In genomic region chr16:13067648-13068047, GRCh38 we compare ENCODE assay signal across 24 cellular contexts.
DNase-seq lines count a peak whose midpoint lies in the region; ATAC-seq, FAIRE-seq and TF ChIP-seq lines count a peak whose summit lies in the region.
"Had no signal": no experiment of that assay in that cellular context is flagged by ENCODE, and none has a peak within 500 bp of the region (broad histone marks: within the 10 kb centered on the region; RNA-seq: fewer than 3 reads in every experiment).

No MANE protein-coding gene starts in this region.

- TF ChIP-seq POLR2A in H1 (IDR thresholded peaks at IDR 0.05; ENCODE audit: control extremely low read depth in 1 of 2, low read depth in 2 of 2, low read length in 2 of 2): no peak

- H3K9me3 Mint-ChIP-seq in WTC11: peaks cover 10% of the 10 kb centered on the region
- H3K9me3 Mint-ChIP-seq in stimulated activated memory B cell treated with anti-CD40 and anti-IgM and Interleukin-4, amounts not matched to agents 10 μg/mL and 1 μg/mL and 100 μg/mL, for 72 hours: peaks cover 7% of the 10 kb centered on the region
- H3K9me3 Mint-ChIP-seq in GM23338: peaks cover 5% of the 10 kb centered on the region; the same call in 1 of the 3 replicates
- H3K9me3 Mint-ChIP-seq: CD4-positive, alpha-beta T cell had no signal

- H3K56ac ChIP-seq in H1 (replicated peaks; ENCODE audit: insufficient read length, low read depth, low read length): no peak overlapping the region

- no peak overlapping the region for H3K27ac ChIP-seq in H1 (ENCODE audit: low read depth, low read length)
- H3K27ac ChIP-seq in GM23338 (ENCODE audit: low read depth): no peak overlapping the region
- H3K27ac ChIP-seq: A549; BLaER1 treated with 17β-estradiol and CSF1 and Interleukin-3, amounts not matched to agents 10 nM and 100 nM had no signal

- no peak overlapping the region for H2BK12ac ChIP-seq in H1 (ENCODE audit: low read depth, low read length)

- H3K4me2 ChIP-seq in H1 (ENCODE audit: insufficient read depth in 1 of 2, low read depth in 2 of 2, low read length in 2 of 2) (no peak overlapping the region), GM23338 (no peak overlapping the region)
- H3K4me2 ChIP-seq: A549; BLaER1 treated with 17β-estradiol and CSF1 and Interleukin-3, amounts not matched to agents 10 nM and 100 nM had no signal

- DNase-seq in WTC11 (ENCODE audit: low spot score) (no peak), H1 (ENCODE audit: low read depth in 1 of 2, low spot score in 2 of 2) (no peak), kidney tubule cell (ENCODE audit: low spot score) (peak; percentile 7), foreskin fibroblast (no peak), GM23338 (ENCODE audit: low spot score) (no peak)
- DNase-seq: 8988T; ACHN; AML-193; BE2C; Calu3; CD4-positive, alpha-beta T cell; COR-L47; DMS53; DND-41; GOT3; H7 had no signal

- H3K27ac Mint-ChIP-seq in WTC11 (peak overlapping the region; percentile 35; the same call in 1 of the 2 replicates), GM23338 (no peak overlapping the region)
- H3K27ac Mint-ChIP-seq in stimulated activated memory B cell treated with anti-CD40 and anti-IgM and Interleukin-4, amounts not matched to agents 10 μg/mL and 1 μg/mL and 100 μg/mL, for 72 hours: no peak overlapping the region
- H3K27ac Mint-ChIP-seq: CD14-positive monocyte; CD4-positive, alpha-beta T cell had no signal

- no peak overlapping the region for H3K18ac ChIP-seq in H1 (ENCODE audit: extremely low read depth, low read length)

- peaks cover 0 to 3% of the 10 kb centered on the region in 2 experiments; a peak in 2 of 4 replicates for H3K9me3 ChIP-seq in H1 (ENCODE audit: insufficient read depth in 2 of 2, low read depth in 1 of 2, low read length in 1 of 2)
- H3K9me3 ChIP-seq: A549; BE2C; BLaER1 treated with 17β-estradiol and CSF1 and Interleukin-3, amounts not matched to agents 10 nM and 100 nM had no signal

- 93% methylated on average over 7 of the region's 7 CpGs; no CpG with 5 or more reads in 1 of the 2 experiments for WGBS in H1 (ENCODE audit: extremely low coverage in 1 of 2, insufficient coverage in 1 of 2, insufficient read length in 1 of 2, insufficient replicate concordance in 2 of 2, low coverage in 1 of 2, low lambda C conversion rate in 2 of 2, missing lambda C conversion rate in 1 of 2), 2 experiments

- H4K20me1 ChIP-seq in H1 (replicated peaks in 1 of 2; ENCODE audit: control insufficient read depth in 1 of 2, insufficient read depth in 2 of 2, low read length in 2 of 2): peaks cover 0 to 12% of the 10 kb centered on the region in 2 experiments
- no peaks in the 10 kb centered on the region for H4K20me1 ChIP-seq in GM23338 (replicated peaks; ENCODE audit: insufficient read depth)
- H4K20me1 ChIP-seq: BLaER1 treated with 17β-estradiol and CSF1 and Interleukin-3, amounts not matched to agents 10 nM and 100 nM had no signal

- no peak overlapping the region for H3K4me3 ChIP-seq in H1 (ENCODE audit: extremely low read depth in 1 of 4, insufficient read depth in 2 of 4, low read depth in 3 of 4, low read length in 4 of 4)
- no peak overlapping the region for H3K4me3 ChIP-seq in foreskin fibroblast (ENCODE audit: low read depth in 1 of 2, low read length in 2 of 2)
- no peak overlapping the region for H3K4me3 ChIP-seq in GM23338
- H3K4me3 ChIP-seq: A549; BLaER1 treated with 17β-estradiol and CSF1 and Interleukin-3, amounts not matched to agents 10 nM and 100 nM had no signal

- H3K14ac ChIP-seq in H1 (ENCODE audit: insufficient read length): no peak overlapping the region

- no peak overlapping the region for H2BK5ac ChIP-seq in H1 (ENCODE audit: low read depth, low read length)

- peaks cover 17% of the 10 kb centered on the region for H3F3A ChIP-seq in GM23338 (replicated peaks; ENCODE audit: low read depth)

- H3K9me2 ChIP-seq in GM23338 (ENCODE audit: insufficient read depth): peaks cover 9% of the 10 kb centered on the region; the same call in 1 of the 2 replicates

- H3K23ac ChIP-seq in H1 (ENCODE audit: insufficient read length): no peak overlapping the region

- H3K4me1 Mint-ChIP-seq in WTC11 (peaks cover 31% of the 10 kb centered on the region), GM23338 (peaks cover 27% of the 10 kb centered on the region)
- no peaks in the 10 kb centered on the region for H3K4me1 Mint-ChIP-seq in stimulated activated memory B cell treated with anti-CD40 and anti-IgM and Interleukin-4, amounts not matched to agents 10 μg/mL and 1 μg/mL and 100 μg/mL, for 72 hours
- H3K4me1 Mint-ChIP-seq: CD14-positive monocyte had no signal

- CTCF ChIA-PET in WTC11 (lab: Charles Lee) (no interaction called here), H1 (lab: Charles Lee; ENCODE audit: partially characterized antibody) (interaction anchor here (0.8 to 1.4 kb wide), 3 partner anchors 12 to 159 kb away, joined by 3 to 5 read pairs (median 5); no protein-coding TSS in a partner anchor)

- H3K27me3 ChIP-seq in H1 (replicated peaks in 1 of 4; ENCODE audit: control insufficient read depth in 3 of 4, extremely low read depth in 1 of 4, insufficient read depth in 3 of 4, low read length in 3 of 4): no peaks in the 10 kb centered on the region
- H3K27me3 ChIP-seq in GM23338 (ENCODE audit: insufficient read depth): no peaks in the 10 kb centered on the region
- H3K27me3 ChIP-seq: BE2C; BLaER1 treated with 17β-estradiol and CSF1 and Interleukin-3, amounts not matched to agents 10 nM and 100 nM had no signal

- no peak overlapping the region for H2BK120ac ChIP-seq in H1 (replicated peaks; ENCODE audit: low read depth, low read length)

- H3K4me3 Mint-ChIP-seq in WTC11 (no peak overlapping the region), GM23338 (no peak overlapping the region)
- H3K4me3 Mint-ChIP-seq in stimulated activated memory B cell treated with anti-CD40 and anti-IgM and Interleukin-4, amounts not matched to agents 10 μg/mL and 1 μg/mL and 100 μg/mL, for 72 hours: no peak overlapping the region
- H3K4me3 Mint-ChIP-seq: CD14-positive monocyte; CD4-positive, alpha-beta T cell had no signal

- H4K91ac ChIP-seq in H1 (replicated peaks; ENCODE audit: insufficient read length, low read length): no peak overlapping the region

- TF ChIP-seq EP300 in H1 (IDR thresholded peaks at IDR 0.05; ENCODE audit: borderline replicate concordance in 1 of 2, low read depth in 2 of 2, low read length in 2 of 2): no peak

- no peak overlapping the region for H4K5ac ChIP-seq in H1 (ENCODE audit: insufficient read length, low read depth, low read length)

- no peak for TF ChIP-seq RAD21 in H1 (IDR thresholded peaks at IDR 0.05 in 1 of 2, conservative IDR thresholded peaks at IDR 0.05 in 1 of 2; ENCODE audit: low read depth in 2 of 2, low read length in 2 of 2)

- no peaks in the 10 kb centered on the region for H3K27me3 Mint-ChIP-seq in WTC11 (ENCODE audit: low read depth)
- H3K27me3 Mint-ChIP-seq in stimulated activated memory B cell treated with anti-CD40 and anti-IgM and Interleukin-4, amounts not matched to agents 10 μg/mL and 1 μg/mL and 100 μg/mL, for 72 hours: no peaks in the 10 kb centered on the region
- H3K27me3 Mint-ChIP-seq in GM23338 (ENCODE audit: insufficient read depth, low read depth, poor library complexity): peaks cover 16% of the 10 kb centered on the region
- H3K27me3 Mint-ChIP-seq: CD4-positive, alpha-beta T cell had no signal

- H3K79me2 ChIP-seq in H1 (ENCODE audit: control insufficient read depth in 1 of 2, insufficient read depth in 2 of 2, low read length in 2 of 2) (peaks cover 6 to 40% of the 10 kb centered on the region in 2 experiments), GM23338 (replicated peaks; ENCODE audit: insufficient read depth) (peaks cover 57% of the 10 kb centered on the region)

- FAIRE-seq in H1 (lab: Jason Lieb, UNC): no peak
- FAIRE-seq: A549, G401.6, GM19239 had no signal

- H3K9ac ChIP-seq in H1 (replicated peaks in 1 of 4; ENCODE audit: extremely low read depth in 1 of 4, low read depth in 3 of 4, low read length in 3 of 4): no peak overlapping the region; a peak in 1 of 7 replicates
- H3K9ac ChIP-seq: BLaER1 treated with 17β-estradiol and CSF1 and Interleukin-3, amounts not matched to agents 10 nM and 100 nM had no signal

- H3K4me1 ChIP-seq in H1 (replicated peaks in 1 of 4; ENCODE audit: control insufficient read depth in 3 of 4, insufficient read depth in 4 of 4, low read length in 3 of 4) (peaks cover 3 to 24% (median 13%) of the 10 kb centered on the region in 4 experiments; a peak in 5 of 7 replicates), GM23338 (ENCODE audit: insufficient read depth) (peaks cover 22% of the 10 kb centered on the region)
- H3K4me1 ChIP-seq: A549; BE2C; BLaER1 treated with 17β-estradiol and CSF1 and Interleukin-3, amounts not matched to agents 10 nM and 100 nM had no signal

- no peaks in the 10 kb centered on the region; the same call in none of the 2 replicates for H3K23me2 ChIP-seq in H1 (ENCODE audit: low read depth, low read length)

- H2BK15ac ChIP-seq in H1 (ENCODE audit: low read length): no peak overlapping the region

- H3K36me3 ChIP-seq in H1 (ENCODE audit: control insufficient read depth in 2 of 4, insufficient read depth in 4 of 4, low read length in 3 of 4) (no peaks in the 10 kb centered on the region), GM23338 (ENCODE audit: insufficient read depth) (no peaks in the 10 kb centered on the region)
- H3K36me3 ChIP-seq: BE2C; BLaER1 treated with 17β-estradiol and CSF1 and Interleukin-3, amounts not matched to agents 10 nM and 100 nM had no signal

- no peak overlapping the region for H4K8ac ChIP-seq in H1 (ENCODE audit: extremely low read depth, insufficient read depth, low read length)

- POLR2A ChIA-PET in WTC11 (lab: Charles Lee): no interaction called here
- POLR2A ChIA-PET in H1 (lab: Charles Lee; ENCODE audit: partially characterized antibody): interaction anchor here (0.7 to 0.9 kb wide), 2 partner anchors 34 to 153 kb away, joined by 3 read pairs; no protein-coding TSS in a partner anchor

- H3K79me1 ChIP-seq in H1 (ENCODE audit: low read depth, low read length): no peaks in the 10 kb centered on the region; the same call in 1 of the 2 replicates

- ATAC-seq in WTC11 (no peak), HG03139 (IDR thresholded peaks at IDR 0.05; ENCODE audit: unreplicated experiment) (no peak), GM23338 (no peak)
- ATAC-seq in stimulated activated memory B cell treated with anti-CD40 and anti-IgM and Interleukin-4, amounts not matched to agents 10 μg/mL and 1 μg/mL and 100 μg/mL, for 72 hours: no peak
- ATAC-seq: A549, HCT116 had no signal

- H2AFZ ChIP-seq in H1 (ENCODE audit: low read length) (no peak overlapping the region), GM23338 (no peak overlapping the region)

- no peak overlapping the region for H3K4ac ChIP-seq in H1 (replicated peaks; ENCODE audit: insufficient read length, low read depth, low read length)

- peaks cover 9% of the 10 kb centered on the region for H3K36me3 Mint-ChIP-seq in WTC11
- H3K36me3 Mint-ChIP-seq in stimulated activated memory B cell treated with anti-CD40 and anti-IgM and Interleukin-4, amounts not matched to agents 10 μg/mL and 1 μg/mL and 100 μg/mL, for 72 hours: no peaks in the 10 kb centered on the region
- H3K36me3 Mint-ChIP-seq in GM23338 (ENCODE audit: low read depth): peaks cover 17% of the 10 kb centered on the region
- H3K36me3 Mint-ChIP-seq: CD14-positive monocyte had no signal

- TF ChIP-seq CTCF in WTC11 (IDR thresholded peaks at IDR 0.05) (no peak), H1 (IDR thresholded peaks at IDR 0.05; ENCODE audit: control extremely low read depth in 1 of 3, insufficient read depth in 1 of 3, low read depth in 1 of 3, low read length in 3 of 3) (no peak), foreskin fibroblast (IDR thresholded peaks at IDR 0.05; ENCODE audit: low read depth, low read length) (no peak), GM23338 (conservative IDR thresholded peaks at IDR 0.05; ENCODE audit: low read depth in 2 of 2) (no peak)

- H2AK5ac ChIP-seq in H1 (ENCODE audit: low read depth, low read length): peak overlapping the region; percentile 18; the same call in 1 of the 2 replicates

- H2BK20ac ChIP-seq in H1 (ENCODE audit: low read length): no peak overlapping the region
